8 cellular contexts compared by ENCODE assay signal in the genomic region with DNA sequence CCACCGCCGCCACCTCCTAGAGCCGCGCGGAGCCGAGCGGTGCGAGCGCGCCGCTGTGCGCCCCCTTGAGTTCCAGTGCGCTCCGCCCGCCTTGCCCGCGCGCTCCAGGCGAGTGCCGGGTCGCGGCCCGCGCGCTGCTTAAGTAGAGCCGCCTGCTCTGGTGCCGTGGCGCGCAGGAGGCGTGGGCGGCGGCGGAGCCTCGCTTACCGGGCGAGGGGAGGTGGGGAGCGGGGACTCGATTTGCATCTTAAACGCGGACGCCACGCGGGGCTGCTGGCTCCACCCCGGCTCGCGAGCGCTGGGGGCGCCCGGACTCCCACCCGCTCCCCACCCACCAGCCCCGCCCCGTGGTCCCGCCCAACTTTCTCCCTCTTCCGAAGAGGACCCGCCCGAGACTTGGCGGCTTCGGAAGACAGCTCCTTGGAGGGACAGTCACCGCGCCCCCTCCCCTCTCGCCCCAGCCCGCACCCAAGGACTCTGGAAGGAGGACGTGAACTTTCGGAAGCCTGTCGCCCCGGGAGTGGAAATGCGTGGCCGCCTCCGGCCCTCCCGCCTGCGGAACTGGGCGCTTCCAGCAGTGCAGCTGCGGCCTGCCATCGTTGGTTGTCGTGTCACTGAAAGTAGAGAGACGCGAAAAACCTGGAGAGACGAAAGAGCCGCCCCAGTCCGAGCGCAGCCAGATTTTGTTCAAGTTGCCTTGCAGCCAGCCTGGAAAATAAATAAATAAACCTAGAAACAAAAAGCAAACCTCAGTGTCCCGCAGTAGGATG.
A peak's percentile ranks its signal among the peaks of the same experiment; 100 is the strongest.
DNase-seq lines count a peak whose midpoint lies in the region; ATAC-seq, FAIRE-seq and TF ChIP-seq lines count a peak whose summit lies in the region.

A gene (minus strand): TSS at position 114 of the 770 bp plus-strand sequence. CDS start 257 bp downstream, outside the sequence.

- H3K9me3 Mint-ChIP-seq in activated naive CD4-positive, alpha-beta T cell treated with anti-CD3 and anti-CD28 coated beads, Interleukin-2, amount 10 ng/mL, durations not matched to agents 7 days and 5 days: no peaks in the 10 kb centered on the region

- H3K36me3 Mint-ChIP-seq in activated naive CD4-positive, alpha-beta T cell treated with anti-CD3 and anti-CD28 coated beads, Interleukin-2, amount 10 ng/mL, durations not matched to agents 7 days and 5 days: peaks cover 10% of the 10 kb centered on the region

- ATAC-seq in GM21367 (IDR thresholded peaks at IDR 0.05; ENCODE audit: unreplicated experiment): peak; percentile 60

- CTCF ChIA-PET in activated naive CD4-positive, alpha-beta T cell treated with anti-CD3 and anti-CD28 coated beads, Interleukin-2, amount 10 ng/mL, durations not matched to agents 7 days and 5 days (lab: Charles Lee): interaction anchor here (1.1 to 5.3 kb wide), 4 partner anchors 13 to 94 kb away, joined by 3 to 38 read pairs (median 9); no protein-coding TSS in a partner anchor

- TF ChIP-seq CTCF in D721Med (IDR thresholded peaks at IDR 0.05; ENCODE audit: insufficient read depth, missing control alignments): peak; percentile 22

- H3K9me3 ChIP-seq in HUES48 (ENCODE audit: control insufficient read depth, insufficient read depth, low read length): no peaks in the 10 kb centered on the region

- FAIRE-seq in D721Med (lab: Jason Lieb, UNC): no peak

- H3K4me3 Mint-ChIP-seq in activated naive CD4-positive, alpha-beta T cell treated with anti-CD3 and anti-CD28 coated beads, Interleukin-2, amount 10 ng/mL, durations not matched to agents 7 days and 5 days: peak within 1 kb of the TSS; percentile 88

- DNase-seq in D721Med (ENCODE audit: insufficient read length, low spot score): no peak
- DNase-seq in SIG-M5 treated with dmso at 0.1 percent for 504 hours (lab: John Stamatoyannopoulos, UW; ENCODE audit: unreplicated experiment): peak; percentile 78
- peak; percentile 83 for DNase-seq in activated naive CD4-positive, alpha-beta T cell treated with anti-CD3 and anti-CD28 coated beads, Interleukin-2, amount 10 ng/mL, durations not matched to agents 7 days and 5 days
- DNase-seq in germinal center (ENCODE audit: low spot score): peak; percentile 78
- DNase-seq in nucleus accumbens (lab: John Stamatoyannopoulos, UW): peak in 55 of 56 donors; percentile 20 to 90 (median 66)
- DNase-seq in substantia nigra (lab: John Stamatoyannopoulos, UW): peak; percentile 13 to 87 (median 70)

- H3K27me3 ChIP-seq in HUES48 (ENCODE audit: control insufficient read depth, insufficient read depth, low read length): peaks cover 70% of the 10 kb centered on the region

- H3K27ac ChIP-seq in HUES48 (ENCODE audit: low read depth, low read length) (no peak within 1 kb of the TSS), substantia nigra (ENCODE audit: low read depth, low read length, poor library complexity, severe bottlenecking) (peak within 1 kb of the TSS; percentile 68)

- H3K27ac Mint-ChIP-seq in activated naive CD4-positive, alpha-beta T cell treated with anti-CD3 and anti-CD28 coated beads, Interleukin-2, amount 10 ng/mL, durations not matched to agents 7 days and 5 days: peak within 1 kb of the TSS; percentile 88

- H3K4me3 ChIP-seq in HUES48 (ENCODE audit: low read depth, low read length): peak within 1 kb of the TSS; percentile 65

- H3K4me1 ChIP-seq in HUES48 (ENCODE audit: control insufficient read depth, insufficient read depth, low read length): peaks cover 7% of the 10 kb centered on the region; the same call in 1 of the 2 replicates

- peaks cover 38% of the 10 kb centered on the region for H3K27me3 Mint-ChIP-seq in activated naive CD4-positive, alpha-beta T cell treated with anti-CD3 and anti-CD28 coated beads, Interleukin-2, amount 10 ng/mL, durations not matched to agents 7 days and 5 days

- H3K36me3 ChIP-seq in HUES48 (ENCODE audit: control insufficient read depth, insufficient read depth, low read length): no peaks in the 10 kb centered on the region

- H3K9ac ChIP-seq in HUES48 (ENCODE audit: low read depth, low read length): no peak within 1 kb of the TSS

- peaks cover 40% of the 10 kb centered on the region for H3K4me1 Mint-ChIP-seq in activated naive CD4-positive, alpha-beta T cell treated with anti-CD3 and anti-CD28 coated beads, Interleukin-2, amount 10 ng/mL, durations not matched to agents 7 days and 5 days
